In the genomic region with DNA sequence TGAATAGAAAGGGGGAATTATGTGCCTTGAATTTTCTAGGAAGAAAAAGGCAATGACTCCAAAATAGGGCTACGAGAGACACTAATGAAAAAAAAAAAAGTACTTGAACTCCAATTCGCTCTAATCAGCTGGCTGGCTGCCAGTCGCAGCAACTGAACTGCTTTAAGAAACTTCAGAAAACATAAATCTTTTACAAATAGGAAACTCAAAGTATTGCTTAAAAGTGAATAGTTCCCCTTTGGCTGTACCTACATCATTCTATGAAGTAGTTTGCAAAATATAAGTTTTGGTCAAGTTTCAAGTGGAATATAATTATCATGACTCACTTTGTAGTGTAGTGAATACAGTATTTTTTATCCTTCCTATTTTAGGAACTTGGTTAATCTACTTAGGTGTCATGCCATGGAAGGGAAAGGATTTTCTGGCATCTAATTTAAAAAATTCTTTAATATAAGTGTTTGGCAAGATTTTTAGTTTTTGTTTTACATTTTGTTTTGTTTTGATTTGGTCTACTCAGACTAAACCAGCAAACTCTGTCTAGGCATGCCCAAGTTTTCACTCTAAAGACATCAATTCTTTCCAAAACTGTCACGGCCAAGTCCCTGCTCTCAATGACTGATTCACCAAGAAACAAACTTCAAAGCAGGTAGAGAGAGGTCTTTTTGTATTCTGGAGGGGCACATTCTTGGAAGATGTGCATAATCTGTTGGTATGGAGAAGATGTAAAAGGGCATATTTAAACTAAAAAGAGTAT, we compare ENCODE assay signal across 17 cellular contexts.
DNase-seq lines count a peak whose midpoint lies in the region; ATAC-seq lines count a peak whose summit lies in the region.
"Had no signal": no experiment of that assay in that cellular context is flagged by ENCODE, and none has a peak within 500 bp of the region (broad histone marks: within the 10 kb centered on the region; RNA-seq: fewer than 3 reads in every experiment).

No MANE protein-coding gene starts in this region.

- no peak overlapping the region for H2BK15ac ChIP-seq in neuronal stem cell (ENCODE audit: low read length)

- peak; percentile 59 for ATAC-seq in GM21723 (IDR thresholded peaks at IDR 0.05; ENCODE audit: unreplicated experiment)
- ATAC-seq: effector memory CD8-positive, alpha-beta T cell; GM23338; K562 had no signal

- H3K4me2 ChIP-seq in neuronal stem cell (ENCODE audit: insufficient read depth, low read length, poor library complexity, severe bottlenecking) = no peak overlapping the region
- H3K4me2 ChIP-seq: GM23338 had no signal

- no CpG with 5 or more reads among the region's 4 CpGs for WGBS in neuronal stem cell (ENCODE audit: extremely low coverage in 2 of 2, insufficient read length in 2 of 2, insufficient replicate concordance in 1 of 2), 2 donors

- H3K4me1 ChIP-seq in neuronal stem cell (ENCODE audit: control insufficient read depth in 2 of 2, insufficient read depth in 1 of 2, low read depth in 1 of 2, low read length in 2 of 2) = peaks cover 0 to 4% of the 10 kb centered on the region in 2 donors
- H3K4me1 ChIP-seq: uterus had no signal

- H3K27ac ChIP-seq in neuronal stem cell (replicated peaks; ENCODE audit: low read length) = no peak overlapping the region
- H3K27ac ChIP-seq: uterus had no signal

- H3K9ac ChIP-seq in neuronal stem cell (ENCODE audit: low read depth, low read length, poor library complexity) = no peak overlapping the region

- H3K36me3 ChIP-seq in neuronal stem cell (replicated peaks in 1 of 2; ENCODE audit: control insufficient read depth in 2 of 2, insufficient read depth in 2 of 2, low read length in 2 of 2) = no peaks in the 10 kb centered on the region
- H3K36me3 ChIP-seq: uterus had no signal

- H4K91ac ChIP-seq in neuronal stem cell (ENCODE audit: low read depth, low read length, poor library complexity) = no peak overlapping the region

- H3K79me1 ChIP-seq in neuronal stem cell (ENCODE audit: low read depth, low read length) = no peaks in the 10 kb centered on the region

- DNase-seq in NOMO-1 (lab: John Stamatoyannopoulos, UW; ENCODE audit: unreplicated experiment in 2 of 2) = peak; percentile 79 to 98
- DNase-seq in dedifferentiated amniotic fluid mesenchymal stem cell (ENCODE audit: extremely low spot score) = peak; percentile 28
- no peak for DNase-seq in neuronal stem cell (ENCODE audit: low spot score)
- no peak for DNase-seq in T-helper 9 cell
- DNase-seq in stimulated activated CD4-positive, alpha-beta T cell treated with anti-CD3 and anti-CD28 coated beads, Interleukin-12 subunit alpha, Interleukin-12 subunit beta, amount 100 ng/mL, for 4 hours = no peak
- DNase-seq in activated CD8-positive, alpha-beta memory T cell treated with anti-CD3 and anti-CD28 coated beads for 24 hours = no peak
- DNase-seq: activated CD4-positive, alpha-beta memory T cell treated with anti-CD3 and anti-CD28 coated beads, Interleukin-2, amount 10 ng/mL, durations not matched to agents 7 days and 5 days; activated effector memory CD4-positive, alpha-beta T cell treated with anti-CD3 and anti-CD28 coated beads, Interleukin-2, amount 50 U/mL, for 16 hours; CD4-positive, alpha-beta memory T cell; effector memory CD8-positive, alpha-beta T cell; NCI-H146; retina; stimulated activated CD4-positive, alpha-beta T cell treated with anti-CD3 and anti-CD28 coated beads, Interleukin-2, amount 100 ng/mL, for 48 hours; uterus had no signal

- H3K23ac ChIP-seq in neuronal stem cell (ENCODE audit: low read depth, low read length, poor library complexity) = no peak overlapping the region

- H2BK120ac ChIP-seq in neuronal stem cell (ENCODE audit: low read depth, low read length) = no peak overlapping the region

- H2BK12ac ChIP-seq in neuronal stem cell (ENCODE audit: low read length) = no peak overlapping the region

- no peak overlapping the region for H3K14ac ChIP-seq in neuronal stem cell (ENCODE audit: low read length)

- no peak overlapping the region for H4K8ac ChIP-seq in neuronal stem cell (ENCODE audit: low read depth, low read length)

- no peaks in the 10 kb centered on the region for H3K9me3 ChIP-seq in neuronal stem cell (replicated peaks in 1 of 2; ENCODE audit: control insufficient read depth in 2 of 2, insufficient read depth in 1 of 2, low read depth in 1 of 2, low read length in 2 of 2)
- H3K9me3 ChIP-seq: uterus had no signal

- H2BK5ac ChIP-seq in neuronal stem cell (ENCODE audit: low read length) = no peak overlapping the region

- H3K27me3 ChIP-seq in neuronal stem cell (ENCODE audit: control insufficient read depth in 3 of 3, insufficient read depth in 3 of 3, low read depth in 1 of 3, low read length in 3 of 3) = no peaks in the 10 kb centered on the region
- H3K27me3 ChIP-seq: uterus had no signal

- H2AK5ac ChIP-seq in neuronal stem cell (ENCODE audit: low read depth, low read length) = no peak overlapping the region

- H3K18ac ChIP-seq in neuronal stem cell (ENCODE audit: low read length) = no peak overlapping the region

- H2AFZ ChIP-seq in neuronal stem cell (ENCODE audit: low read length) = peak overlapping the region; percentile 64

- H3K4ac ChIP-seq in neuronal stem cell (ENCODE audit: low read length) = no peak overlapping the region

- H3K4me3 ChIP-seq in neuronal stem cell (ENCODE audit: low read length in 2 of 2) = no peak overlapping the region
- H3K4me3 ChIP-seq: GM23338, K562, uterus had no signal

Comparison
In these comparisons a context has a peak if more than half of its experiments do, and no peak if none do; other contexts are left out.
1. DNase-seq: peak in NOMO-1 (2 of 2) and dedifferentiated amniotic fluid mesenchymal stem cell (single experiment); none in neuronal stem cell (single experiment), T-helper 9 cell (single experiment), stimulated activated CD4-positive, alpha-beta T cell treated with anti-CD3 and anti-CD28 coated beads, Interleukin-12 subunit alpha, Interleukin-12 subunit beta, amount 100 ng/mL, for 4 hours (single experiment) and activated CD8-positive, alpha-beta memory T cell treated with anti-CD3 and anti-CD28 coated beads for 24 hours (single experiment).